11 cellular contexts compared by ENCODE assay signal in the genomic region with DNA sequence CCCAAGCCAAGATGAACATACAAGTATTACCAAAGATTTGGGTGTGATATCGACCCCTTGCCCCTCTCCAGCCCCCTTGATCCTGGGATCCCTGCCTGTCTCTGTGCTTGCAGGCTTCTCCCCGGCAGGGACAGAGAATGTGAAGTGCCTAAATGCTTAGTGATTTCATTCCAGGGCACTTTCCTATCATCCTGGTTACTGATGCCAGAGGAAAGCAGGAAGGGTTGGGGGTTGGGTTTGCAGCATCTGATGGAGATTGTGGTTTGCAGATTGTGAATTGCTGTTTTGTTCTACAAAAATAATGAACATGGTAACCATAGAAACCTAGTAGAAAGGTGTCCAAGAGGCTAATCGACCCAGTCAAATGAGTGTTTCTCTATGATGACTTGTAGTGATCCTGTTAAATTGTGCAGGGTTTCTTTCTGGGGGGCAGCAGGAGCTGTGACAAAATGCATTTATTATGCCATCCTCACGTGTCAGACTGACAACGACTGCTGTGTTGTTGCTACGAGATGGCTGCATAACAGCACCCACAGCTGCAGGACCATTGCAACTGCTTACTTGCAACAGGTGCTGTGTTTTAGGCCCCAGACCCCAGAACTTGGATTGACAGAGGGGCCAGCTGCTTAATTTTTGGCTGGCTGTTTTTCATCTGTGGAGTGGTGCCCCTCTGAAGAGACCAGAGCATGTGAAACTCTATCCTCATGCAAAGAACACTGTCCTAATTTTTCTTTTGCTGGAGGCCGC.
DNase-seq lines count a peak whose midpoint lies in the region; ATAC-seq and TF ChIP-seq lines count a peak whose summit lies in the region.
"Had no signal": no experiment of that assay in that cellular context is flagged by ENCODE, and none has a peak within 500 bp of the region (broad histone marks: within the 10 kb centered on the region; RNA-seq: fewer than 3 reads in every experiment).

No MANE protein-coding gene starts in this region.

- peaks cover 0 to 10% of the 10 kb centered on the region in 2 donors for H3K27me3 Mint-ChIP-seq in effector memory CD8-positive, alpha-beta T cell
- H3K27me3 Mint-ChIP-seq: activated naive CD4-positive, alpha-beta T cell treated with anti-CD3 and anti-CD28 coated beads, Interleukin-2, amount 50 U/mL, for 24 hours had no signal

- 43 to 46% methylated on average over 7 of the region's 7 CpGs for WGBS in heart right ventricle, 2 donors
- WGBS in aorta, 2 donors: 3 to 11% methylated on average over 7 of the region's 7 CpGs

- H3K36me3 Mint-ChIP-seq in effector memory CD8-positive, alpha-beta T cell (ENCODE audit: insufficient read depth): no peaks in the 10 kb centered on the region
- H3K36me3 Mint-ChIP-seq: activated naive CD4-positive, alpha-beta T cell treated with anti-CD3 and anti-CD28 coated beads, Interleukin-2, amount 50 U/mL, for 24 hours had no signal

- H3K9me3 ChIP-seq in heart right ventricle (peaks cover 0 to 12% (median 0%) of the 10 kb centered on the region in 11 donors), gastrocnemius medialis (no peaks in the 10 kb centered on the region), aorta (ENCODE audit: control insufficient read depth, low read length) (peaks cover 3% of the 10 kb centered on the region)

- H3K36me3 ChIP-seq in heart right ventricle (no peaks in the 10 kb centered on the region), gastrocnemius medialis (no peaks in the 10 kb centered on the region), aorta (ENCODE audit: control insufficient read depth in 1 of 2, insufficient read depth in 2 of 2, low read length in 1 of 2) (no peaks in the 10 kb centered on the region)

- H3K27ac ChIP-seq in heart right ventricle: peak overlapping the region in 9 of 10 donors; percentile 37 to 91 (median 87)
- H3K27ac ChIP-seq in gastrocnemius medialis: peak overlapping the region; percentile 45 to 72 (median 68)
- peak overlapping the region in 1 of 2 donors; percentile 85 for H3K27ac ChIP-seq in aorta (ENCODE audit: low read depth in 1 of 2, low read length in 2 of 2)

- H3K9me3 Mint-ChIP-seq in effector memory CD8-positive, alpha-beta T cell: no peaks in the 10 kb centered on the region
- H3K9me3 Mint-ChIP-seq: activated naive CD4-positive, alpha-beta T cell treated with anti-CD3 and anti-CD28 coated beads, Interleukin-2, amount 50 U/mL, for 24 hours had no signal

- intact Hi-C loops in heart right ventricle (cut with DNase I): loop anchor here in 7 of 10 donors (5.0 to 10.0 kb wide), 4 partner anchors 92 to 400 kb away; no protein-coding TSS in a partner anchor
- intact Hi-C loops in gastrocnemius medialis (cut with DNase I; ENCODE audit: low total_unique reads): loop anchor here (5.0 to 10.0 kb wide), 2 partner anchors 60 to 128 kb away; no protein-coding TSS in a partner anchor
- intact Hi-C loops in aorta (cut with DNase I): loop anchor here (2.0 to 10.0 kb wide), 4 partner anchors 60 to 1192 kb away; a partner anchor contains a TSS

- no peak overlapping the region for H3K4me3 ChIP-seq in heart right ventricle
- no peak overlapping the region for H3K4me3 ChIP-seq in gastrocnemius medialis
- H3K4me3 ChIP-seq in aorta (ENCODE audit: low read length in 2 of 2): no peak overlapping the region

- in situ Hi-C loops in gastrocnemius medialis (cut with MboI; ENCODE audit: low sequenced_read_pairs in 4 of 4): no loop called here

- no peak for TF ChIP-seq POLR2A in gastrocnemius medialis (IDR thresholded peaks at IDR 0.05)

- H3K4me1 ChIP-seq in heart right ventricle: peaks cover 23 to 55% (median 49%) of the 10 kb centered on the region in 9 donors
- peaks cover 48% of the 10 kb centered on the region in 2 donors for H3K4me1 ChIP-seq in gastrocnemius medialis
- H3K4me1 ChIP-seq in aorta (ENCODE audit: control insufficient read depth in 1 of 2, insufficient read depth in 2 of 2, low read length in 2 of 2): peaks cover 8 to 11% of the 10 kb centered on the region in 2 donors

- TF ChIP-seq CTCF in heart right ventricle (IDR thresholded peaks at IDR 0.05): no peak
- no peak for TF ChIP-seq CTCF in gastrocnemius medialis (IDR thresholded peaks at IDR 0.05 in 4 of 5, conservative IDR thresholded peaks at IDR 0.05 in 1 of 5)

- peak in 3 of 8 donors; percentile 13 to 52 (median 36) for ATAC-seq in heart right ventricle
- no peak for ATAC-seq in gastrocnemius medialis
- no peak for ATAC-seq in effector memory CD8-positive, alpha-beta T cell (replicated peaks)
- ATAC-seq in aorta (ENCODE audit: low FRiP score): no peak

- no peak overlapping the region for H3K27ac Mint-ChIP-seq in effector memory CD8-positive, alpha-beta T cell
- H3K27ac Mint-ChIP-seq: activated naive CD4-positive, alpha-beta T cell treated with anti-CD3 and anti-CD28 coated beads, Interleukin-2, amount 50 U/mL, for 24 hours had no signal

- DNase-seq in HT1080 (ENCODE audit: low read depth) (peak; percentile 30), NCI-H2196 treated with DMSO at 0.1 percent for 48 hours (lab: John Stamatoyannopoulos, UW; ENCODE audit: unreplicated experiment) (peak; percentile 25), heart right ventricle (no peak), gastrocnemius medialis (no peak), NCI-H1436 treated with DMSO at 0.1 percent for 48 hours (lab: John Stamatoyannopoulos, UW) (no peak), aorta (no peak)
- DNase-seq in effector memory CD8-positive, alpha-beta T cell: no peak
- DNase-seq: NCI-H1436, occipital lobe, RPMI8226 had no signal

- no peaks in the 10 kb centered on the region for H3K27me3 ChIP-seq in heart right ventricle
- no peaks in the 10 kb centered on the region for H3K27me3 ChIP-seq in gastrocnemius medialis
- H3K27me3 ChIP-seq in aorta (ENCODE audit: control insufficient read depth in 1 of 2, insufficient read depth in 2 of 2, low read length in 1 of 2): no peaks in the 10 kb centered on the region

- H3K4me3 Mint-ChIP-seq in effector memory CD8-positive, alpha-beta T cell: no peak overlapping the region
- H3K4me3 Mint-ChIP-seq: activated naive CD4-positive, alpha-beta T cell treated with anti-CD3 and anti-CD28 coated beads, Interleukin-2, amount 50 U/mL, for 24 hours had no signal

- H3K4me1 Mint-ChIP-seq in effector memory CD8-positive, alpha-beta T cell (ENCODE audit: low read depth in 2 of 2): peaks cover 0 to 16% of the 10 kb centered on the region in 2 donors

Comparison
In these comparisons a context has a peak if more than half of its experiments do, and no peak if none do; other contexts are left out.
1. DNase-seq: peak in HT1080 (single experiment) and NCI-H2196 treated with DMSO at 0.1 percent for 48 hours (single experiment); none in heart right ventricle (0 of 2), gastrocnemius medialis (0 of 2), NCI-H1436 treated with DMSO at 0.1 percent for 48 hours (single experiment), effector memory CD8-positive, alpha-beta T cell (0 of 3) and aorta (0 of 2).